1 cellular context compared by ENCODE assay signal in the genomic region with DNA sequence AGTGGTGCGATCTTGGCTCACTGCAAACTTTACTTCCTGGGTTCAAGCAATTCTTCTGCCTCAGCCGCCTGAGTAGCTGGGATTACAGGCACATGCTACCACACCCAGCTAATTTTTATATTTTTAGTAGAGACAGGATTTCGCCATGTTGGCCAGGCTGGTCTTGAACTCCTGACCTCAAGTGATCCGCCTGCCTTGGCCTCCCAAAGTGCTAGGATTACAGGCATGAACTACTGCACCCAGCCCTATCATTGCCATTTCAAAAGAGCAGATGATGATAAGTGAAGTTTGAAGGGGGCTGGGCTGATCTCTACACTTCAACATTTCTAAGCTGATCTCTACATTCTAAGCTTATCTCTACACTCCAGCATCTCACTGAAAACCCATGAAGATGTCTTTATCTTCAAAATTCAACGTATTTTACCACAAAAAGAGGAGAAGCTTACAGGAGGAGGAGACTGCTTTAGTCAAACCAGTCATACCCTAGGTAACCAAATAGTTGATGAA.
TF ChIP-seq lines count a peak whose summit lies in the region.
"Not testable (repeated sequence)": the region's sequence is repeated elsewhere in the genome, so short reads cannot be mapped to it uniquely, and the experiment has no call there.

No MANE protein-coding gene starts in this region.

TF ChIP-seq in K562, 482 proteins besides CTCF, POLR2A, EP300 and RAD21 (continued from another document and continues in another):
- TF ChIP-seq, protein P1, sequence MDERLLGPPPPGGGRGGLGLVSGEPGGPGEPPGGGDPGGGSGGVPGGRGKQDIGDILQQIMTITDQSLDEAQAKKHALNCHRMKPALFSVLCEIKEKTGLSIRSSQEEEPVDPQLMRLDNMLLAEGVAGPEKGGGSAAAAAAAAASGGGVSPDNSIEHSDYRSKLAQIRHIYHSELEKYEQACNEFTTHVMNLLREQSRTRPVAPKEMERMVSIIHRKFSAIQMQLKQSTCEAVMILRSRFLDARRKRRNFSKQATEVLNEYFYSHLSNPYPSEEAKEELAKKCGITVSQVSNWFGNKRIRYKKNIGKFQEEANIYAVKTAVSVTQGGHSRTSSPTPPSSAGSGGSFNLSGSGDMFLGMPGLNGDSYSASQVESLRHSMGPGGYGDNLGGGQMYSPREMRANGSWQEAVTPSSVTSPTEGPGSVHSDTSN (CRISPR knock-in tag; IDR thresholded peaks at IDR 0.05; ENCODE audit: low read depth) = not testable (repeated sequence)
- TF ChIP-seq, protein P1 (tag; conservative IDR thresholded peaks at IDR 0.05; ENCODE audit: low read depth) = peak; percentile 38; the same call in 1 of the 2 replicates
- TF ChIP-seq, protein P2, sequence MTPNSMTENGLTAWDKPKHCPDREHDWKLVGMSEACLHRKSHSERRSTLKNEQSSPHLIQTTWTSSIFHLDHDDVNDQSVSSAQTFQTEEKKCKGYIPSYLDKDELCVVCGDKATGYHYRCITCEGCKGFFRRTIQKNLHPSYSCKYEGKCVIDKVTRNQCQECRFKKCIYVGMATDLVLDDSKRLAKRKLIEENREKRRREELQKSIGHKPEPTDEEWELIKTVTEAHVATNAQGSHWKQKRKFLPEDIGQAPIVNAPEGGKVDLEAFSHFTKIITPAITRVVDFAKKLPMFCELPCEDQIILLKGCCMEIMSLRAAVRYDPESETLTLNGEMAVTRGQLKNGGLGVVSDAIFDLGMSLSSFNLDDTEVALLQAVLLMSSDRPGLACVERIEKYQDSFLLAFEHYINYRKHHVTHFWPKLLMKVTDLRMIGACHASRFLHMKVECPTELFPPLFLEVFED (CRISPR knock-in tag; conservative IDR thresholded peaks at IDR 0.05) = 0 out of 2 replicates have a peak, but pooled peaks have one; percentile 17
- TF ChIP-seq ATF1, NR2C2 (CRISPR knock-in tag; IDR thresholded peaks at IDR 0.05): not testable (repeated sequence)
- TF ChIP-seq ATF1 (tag; IDR thresholded peaks at IDR 0.05) (peak; percentile 57; the same call in 1 of the 2 replicates), SMARCA4 (IDR thresholded peaks at IDR 0.05) (peak; percentile 97), CBFA2T2 (conservative IDR thresholded peaks at IDR 0.05) (peak; percentile 92), STAT5A (IDR thresholded peaks at IDR 0.05; ENCODE audit: borderline replicate concordance, low read length) (peak; percentile 80), KDM1A (IDR thresholded peaks at IDR 0.05) (peak; percentile 95), CBX1 (IDR thresholded peaks at IDR 0.05; ENCODE audit: low read depth) (0 out of 2 replicates have a peak, but pooled peaks have one; percentile 29), PHF20 (IDR thresholded peaks at IDR 0.05; ENCODE audit: partially characterized antibody) (peak; percentile 77), SMAD4 (CRISPR knock-in tag; conservative IDR thresholded peaks at IDR 0.05) (peak; percentile 49; the same call in 1 of the 2 replicates), ARID1B (IDR thresholded peaks at IDR 0.05) (peak; percentile 97), HDAC1 (IDR thresholded peaks at IDR 0.05) (peak in 1 of 2 experiments; percentile 87; a peak in 3 of 4 replicates), NR2C2 (tag; IDR thresholded peaks at IDR 0.05) (peak; percentile 23; the same call in 1 of the 2 replicates), TAL1 (IDR thresholded peaks at IDR 0.05) (peak; percentile 91), MAZ (CRISPR knock-in tag; conservative IDR thresholded peaks at IDR 0.05 in 1 of 2, IDR thresholded peaks at IDR 0.05 in 1 of 2) (0 out of 4 replicates have a peak, but pooled peaks of 1 of the 2 experiments have one; percentile 36), TRIM28 (IDR thresholded peaks at IDR 0.05) (peak; percentile 70; the same call in 1 of the 2 replicates), RNF2 (IDR thresholded peaks at IDR 0.05) (peak; percentile 86), NCOA2 (IDR thresholded peaks at IDR 0.05; ENCODE audit: partially characterized antibody in 2 of 2) (peak; percentile 61 to 62), NFE2 (IDR thresholded peaks at IDR 0.05; ENCODE audit: low read depth) (peak; percentile 40), EP400 (IDR thresholded peaks at IDR 0.05) (peak; percentile 62), ADNP (tag; IDR thresholded peaks at IDR 0.05) (peak; percentile 100), CHD2 (IDR thresholded peaks at IDR 0.05; ENCODE audit: low read depth, low read length) (peak; percentile 19; the same call in 1 of the 2 replicates), CEBPB (tag; IDR thresholded peaks at IDR 0.05) (peak; percentile 88), NCOR1 (IDR thresholded peaks at IDR 0.05) (peak; percentile 93), EHMT2 (IDR thresholded peaks at IDR 0.05) (peak; percentile 90), ATF7 (IDR thresholded peaks at IDR 0.05) (peak; percentile 70; the same call in 1 of the 2 replicates), ZNF766 (CRISPR knock-in tag; conservative IDR thresholded peaks at IDR 0.05) (peak; percentile 77; the same call in 1 of the 2 replicates), L3MBTL2 (IDR thresholded peaks at IDR 0.05) (peak; percentile 61)
- TF ChIP-seq, protein P3, sequence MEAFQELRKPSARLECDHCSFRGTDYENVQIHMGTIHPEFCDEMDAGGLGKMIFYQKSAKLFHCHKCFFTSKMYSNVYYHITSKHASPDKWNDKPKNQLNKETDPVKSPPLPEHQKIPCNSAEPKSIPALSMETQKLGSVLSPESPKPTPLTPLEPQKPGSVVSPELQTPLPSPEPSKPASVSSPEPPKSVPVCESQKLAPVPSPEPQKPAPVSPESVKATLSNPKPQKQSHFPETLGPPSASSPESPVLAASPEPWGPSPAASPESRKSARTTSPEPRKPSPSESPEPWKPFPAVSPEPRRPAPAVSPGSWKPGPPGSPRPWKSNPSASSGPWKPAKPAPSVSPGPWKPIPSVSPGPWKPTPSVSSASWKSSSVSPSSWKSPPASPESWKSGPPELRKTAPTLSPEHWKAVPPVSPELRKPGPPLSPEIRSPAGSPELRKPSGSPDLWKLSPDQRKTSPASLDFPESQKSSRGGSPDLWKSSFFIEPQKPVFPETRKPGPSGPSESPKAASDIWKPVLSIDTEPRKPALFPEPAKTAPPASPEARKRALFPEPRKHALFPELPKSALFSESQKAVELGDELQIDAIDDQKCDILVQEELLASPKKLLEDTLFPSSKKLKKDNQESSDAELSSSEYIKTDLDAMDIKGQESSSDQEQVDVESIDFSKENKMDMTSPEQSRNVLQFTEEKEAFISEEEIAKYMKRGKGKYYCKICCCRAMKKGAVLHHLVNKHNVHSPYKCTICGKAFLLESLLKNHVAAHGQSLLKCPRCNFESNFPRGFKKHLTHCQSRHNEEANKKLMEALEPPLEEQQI (IDR thresholded peaks at IDR 0.05) = peak; percentile 90
- TF ChIP-seq, protein P4, sequence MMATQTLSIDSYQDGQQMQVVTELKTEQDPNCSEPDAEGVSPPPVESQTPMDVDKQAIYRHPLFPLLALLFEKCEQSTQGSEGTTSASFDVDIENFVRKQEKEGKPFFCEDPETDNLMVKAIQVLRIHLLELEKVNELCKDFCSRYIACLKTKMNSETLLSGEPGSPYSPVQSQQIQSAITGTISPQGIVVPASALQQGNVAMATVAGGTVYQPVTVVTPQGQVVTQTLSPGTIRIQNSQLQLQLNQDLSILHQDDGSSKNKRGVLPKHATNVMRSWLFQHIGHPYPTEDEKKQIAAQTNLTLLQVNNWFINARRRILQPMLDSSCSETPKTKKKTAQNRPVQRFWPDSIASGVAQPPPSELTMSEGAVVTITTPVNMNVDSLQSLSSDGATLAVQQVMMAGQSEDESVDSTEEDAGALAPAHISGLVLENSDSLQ (IDR thresholded peaks at IDR 0.05) = peak; percentile 42
- TF ChIP-seq, protein P5, sequence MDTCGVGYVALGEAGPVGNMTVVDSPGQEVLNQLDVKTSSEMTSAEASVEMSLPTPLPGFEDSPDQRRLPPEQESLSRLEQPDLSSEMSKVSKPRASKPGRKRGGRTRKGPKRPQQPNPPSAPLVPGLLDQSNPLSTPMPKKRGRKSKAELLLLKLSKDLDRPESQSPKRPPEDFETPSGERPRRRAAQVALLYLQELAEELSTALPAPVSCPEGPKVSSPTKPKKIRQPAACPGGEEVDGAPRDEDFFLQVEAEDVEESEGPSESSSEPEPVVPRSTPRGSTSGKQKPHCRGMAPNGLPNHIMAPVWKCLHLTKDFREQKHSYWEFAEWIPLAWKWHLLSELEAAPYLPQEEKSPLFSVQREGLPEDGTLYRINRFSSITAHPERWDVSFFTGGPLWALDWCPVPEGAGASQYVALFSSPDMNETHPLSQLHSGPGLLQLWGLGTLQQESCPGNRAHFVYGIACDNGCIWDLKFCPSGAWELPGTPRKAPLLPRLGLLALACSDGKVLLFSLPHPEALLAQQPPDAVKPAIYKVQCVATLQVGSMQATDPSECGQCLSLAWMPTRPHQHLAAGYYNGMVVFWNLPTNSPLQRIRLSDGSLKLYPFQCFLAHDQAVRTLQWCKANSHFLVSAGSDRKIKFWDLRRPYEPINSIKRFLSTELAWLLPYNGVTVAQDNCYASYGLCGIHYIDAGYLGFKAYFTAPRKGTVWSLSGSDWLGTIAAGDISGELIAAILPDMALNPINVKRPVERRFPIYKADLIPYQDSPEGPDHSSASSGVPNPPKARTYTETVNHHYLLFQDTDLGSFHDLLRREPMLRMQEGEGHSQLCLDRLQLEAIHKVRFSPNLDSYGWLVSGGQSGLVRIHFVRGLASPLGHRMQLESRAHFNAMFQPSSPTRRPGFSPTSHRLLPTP (IDR thresholded peaks at IDR 0.05; ENCODE audit: borderline replicate concordance, extremely low read depth, insufficient read length) = peak; percentile 40
- TF ChIP-seq, protein P6, sequence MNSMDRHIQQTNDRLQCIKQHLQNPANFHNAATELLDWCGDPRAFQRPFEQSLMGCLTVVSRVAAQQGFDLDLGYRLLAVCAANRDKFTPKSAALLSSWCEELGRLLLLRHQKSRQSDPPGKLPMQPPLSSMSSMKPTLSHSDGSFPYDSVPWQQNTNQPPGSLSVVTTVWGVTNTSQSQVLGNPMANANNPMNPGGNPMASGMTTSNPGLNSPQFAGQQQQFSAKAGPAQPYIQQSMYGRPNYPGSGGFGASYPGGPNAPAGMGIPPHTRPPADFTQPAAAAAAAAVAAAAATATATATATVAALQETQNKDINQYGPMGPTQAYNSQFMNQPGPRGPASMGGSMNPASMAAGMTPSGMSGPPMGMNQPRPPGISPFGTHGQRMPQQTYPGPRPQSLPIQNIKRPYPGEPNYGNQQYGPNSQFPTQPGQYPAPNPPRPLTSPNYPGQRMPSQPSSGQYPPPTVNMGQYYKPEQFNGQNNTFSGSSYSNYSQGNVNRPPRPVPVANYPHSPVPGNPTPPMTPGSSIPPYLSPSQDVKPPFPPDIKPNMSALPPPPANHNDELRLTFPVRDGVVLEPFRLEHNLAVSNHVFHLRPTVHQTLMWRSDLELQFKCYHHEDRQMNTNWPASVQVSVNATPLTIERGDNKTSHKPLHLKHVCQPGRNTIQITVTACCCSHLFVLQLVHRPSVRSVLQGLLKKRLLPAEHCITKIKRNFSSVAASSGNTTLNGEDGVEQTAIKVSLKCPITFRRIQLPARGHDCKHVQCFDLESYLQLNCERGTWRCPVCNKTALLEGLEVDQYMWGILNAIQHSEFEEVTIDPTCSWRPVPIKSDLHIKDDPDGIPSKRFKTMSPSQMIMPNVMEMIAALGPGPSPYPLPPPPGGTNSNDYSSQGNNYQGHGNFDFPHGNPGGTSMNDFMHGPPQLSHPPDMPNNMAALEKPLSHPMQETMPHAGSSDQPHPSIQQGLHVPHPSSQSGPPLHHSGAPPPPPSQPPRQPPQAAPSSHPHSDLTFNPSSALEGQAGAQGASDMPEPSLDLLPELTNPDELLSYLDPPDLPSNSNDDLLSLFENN (IDR thresholded peaks at IDR 0.05; ENCODE audit: low read depth in 2 of 2, low read length in 2 of 2) = peak in 1 of 2 experiments; percentile 56; a peak in 1 of 4 replicates
- TF ChIP-seq, protein P7, sequence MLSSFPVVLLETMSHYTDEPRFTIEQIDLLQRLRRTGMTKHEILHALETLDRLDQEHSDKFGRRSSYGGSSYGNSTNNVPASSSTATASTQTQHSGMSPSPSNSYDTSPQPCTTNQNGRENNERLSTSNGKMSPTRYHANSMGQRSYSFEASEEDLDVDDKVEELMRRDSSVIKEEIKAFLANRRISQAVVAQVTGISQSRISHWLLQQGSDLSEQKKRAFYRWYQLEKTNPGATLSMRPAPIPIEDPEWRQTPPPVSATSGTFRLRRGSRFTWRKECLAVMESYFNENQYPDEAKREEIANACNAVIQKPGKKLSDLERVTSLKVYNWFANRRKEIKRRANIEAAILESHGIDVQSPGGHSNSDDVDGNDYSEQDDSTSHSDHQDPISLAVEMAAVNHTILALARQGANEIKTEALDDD (IDR thresholded peaks at IDR 0.05) = peak; percentile 99
- TF ChIP-seq, protein P8, sequence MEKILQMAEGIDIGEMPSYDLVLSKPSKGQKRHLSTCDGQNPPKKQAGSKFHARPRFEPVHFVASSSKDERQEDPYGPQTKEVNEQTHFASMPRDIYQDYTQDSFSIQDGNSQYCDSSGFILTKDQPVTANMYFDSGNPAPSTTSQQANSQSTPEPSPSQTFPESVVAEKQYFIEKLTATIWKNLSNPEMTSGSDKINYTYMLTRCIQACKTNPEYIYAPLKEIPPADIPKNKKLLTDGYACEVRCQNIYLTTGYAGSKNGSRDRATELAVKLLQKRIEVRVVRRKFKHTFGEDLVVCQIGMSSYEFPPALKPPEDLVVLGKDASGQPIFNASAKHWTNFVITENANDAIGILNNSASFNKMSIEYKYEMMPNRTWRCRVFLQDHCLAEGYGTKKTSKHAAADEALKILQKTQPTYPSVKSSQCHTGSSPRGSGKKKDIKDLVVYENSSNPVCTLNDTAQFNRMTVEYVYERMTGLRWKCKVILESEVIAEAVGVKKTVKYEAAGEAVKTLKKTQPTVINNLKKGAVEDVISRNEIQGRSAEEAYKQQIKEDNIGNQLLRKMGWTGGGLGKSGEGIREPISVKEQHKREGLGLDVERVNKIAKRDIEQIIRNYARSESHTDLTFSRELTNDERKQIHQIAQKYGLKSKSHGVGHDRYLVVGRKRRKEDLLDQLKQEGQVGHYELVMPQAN (IDR thresholded peaks at IDR 0.05; ENCODE audit: borderline replicate concordance) = peak; percentile 54; the same call in 1 of the 2 replicates
- TF ChIP-seq, protein P9, sequence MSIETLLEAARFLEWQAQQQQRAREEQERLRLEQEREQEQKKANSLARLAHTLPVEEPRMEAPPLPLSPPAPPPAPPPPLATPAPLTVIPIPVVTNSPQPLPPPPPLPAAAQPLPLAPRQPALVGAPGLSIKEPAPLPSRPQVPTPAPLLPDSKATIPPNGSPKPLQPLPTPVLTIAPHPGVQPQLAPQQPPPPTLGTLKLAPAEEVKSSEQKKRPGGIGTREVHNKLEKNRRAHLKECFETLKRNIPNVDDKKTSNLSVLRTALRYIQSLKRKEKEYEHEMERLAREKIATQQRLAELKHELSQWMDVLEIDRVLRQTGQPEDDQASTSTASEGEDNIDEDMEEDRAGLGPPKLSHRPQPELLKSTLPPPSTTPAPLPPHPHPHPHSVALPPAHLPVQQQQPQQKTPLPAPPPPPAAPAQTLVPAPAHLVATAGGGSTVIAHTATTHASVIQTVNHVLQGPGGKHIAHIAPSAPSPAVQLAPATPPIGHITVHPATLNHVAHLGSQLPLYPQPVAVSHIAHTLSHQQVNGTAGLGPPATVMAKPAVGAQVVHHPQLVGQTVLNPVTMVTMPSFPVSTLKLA (conservative IDR thresholded peaks at IDR 0.05) = peak in 1 of 2 experiments; percentile 60; a peak in 1 of 4 replicates
